Comparison of ENCODE assay signal across 8 cellular contexts in the genomic region with DNA sequence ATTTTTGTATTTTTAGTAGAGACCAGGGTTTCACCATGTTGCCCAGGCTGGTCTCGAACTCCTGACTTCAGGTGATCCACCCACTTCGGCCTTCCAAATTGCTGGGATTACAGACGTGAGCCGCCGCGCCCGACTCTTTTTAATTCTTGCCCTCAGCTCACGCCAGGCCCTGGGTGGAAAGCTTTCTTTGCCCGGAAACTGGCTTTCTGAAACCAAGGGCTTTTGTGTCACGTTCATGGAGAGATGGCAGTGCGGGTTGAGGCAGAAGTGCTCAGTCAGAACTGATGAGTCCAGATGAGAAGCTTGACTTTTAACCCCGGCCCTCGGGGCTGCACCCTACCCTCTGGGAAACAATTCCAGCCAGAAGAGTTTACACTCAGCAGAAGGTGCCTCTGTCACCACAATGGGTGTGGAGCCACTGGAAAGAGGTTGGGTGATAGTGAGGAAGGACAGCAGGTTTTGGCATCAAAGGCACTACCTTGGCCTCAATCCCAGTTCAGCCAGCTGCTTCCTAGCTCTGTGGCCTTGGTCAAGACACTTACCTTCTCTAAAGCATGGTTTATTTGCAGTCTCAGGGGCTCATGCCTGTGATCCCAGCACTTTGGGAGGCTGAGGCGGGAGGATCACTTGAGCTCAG. TPM values are rescaled to one million over a fixed set of nuclear protein-coding genes. Genes with fewer than 3 reads are reported as not detected.
DNase-seq lines count a peak whose midpoint lies in the region; ATAC-seq and TF ChIP-seq lines count a peak whose summit lies in the region.

No MANE protein-coding gene starts in this region.

- 98% methylated on average over 14 of the region's 14 CpGs for WGBS in mesenchymal stem cell
- 94 to 96% methylated on average over 14 of the region's 14 CpGs for WGBS in tibial nerve, 2 donors

- peak overlapping the region in 1 of 2 experiments; percentile 76 for H3K4me3 ChIP-seq in mesenchymal stem cell (ENCODE audit: insufficient read depth in 1 of 2, low read depth in 1 of 2, low read length in 2 of 2)
- H3K4me3 ChIP-seq in tibial nerve = peak overlapping the region in 2 of 4 donors; percentile 39 to 94

- POLR2A ChIA-PET in activated CD4-positive, alpha-beta T cell treated with anti-CD3 and anti-CD28 coated beads, Interleukin-2, amount 10 ng/mL, durations not matched to agents 7 days and 5 days (lab: Charles Lee) = no interaction called here
- POLR2A ChIA-PET in activated naive CD8-positive, alpha-beta T cell treated with anti-CD3 and anti-CD28 coated beads, Interleukin-2, amount 10 ng/mL, durations not matched to agents 7 days and 5 days (lab: Charles Lee) = no interaction called here

- TF ChIP-seq POLR2A in tibial nerve (IDR thresholded peaks at IDR 0.05) = no peak

- H4K8ac ChIP-seq in mesenchymal stem cell (ENCODE audit: low read length) = no peak overlapping the region

- H3K27me3 ChIP-seq in mesenchymal stem cell (ENCODE audit: control insufficient read depth in 1 of 2, insufficient read depth in 1 of 2, low read length in 2 of 2) (no peaks in the 10 kb centered on the region), tibial nerve (no peaks in the 10 kb centered on the region)

- peak overlapping the region; percentile 17 for H2AK5ac ChIP-seq in mesenchymal stem cell (ENCODE audit: low read length, severe bottlenecking)

- peaks cover 4% of the 10 kb centered on the region for H3K9me3 Mint-ChIP-seq in activated CD4-positive, alpha-beta T cell treated with anti-CD3 and anti-CD28 coated beads, Interleukin-2, amount 10 ng/mL, durations not matched to agents 7 days and 5 days
- H3K9me3 Mint-ChIP-seq in activated naive CD8-positive, alpha-beta T cell treated with anti-CD3 and anti-CD28 coated beads, Interleukin-2, amount 10 ng/mL, durations not matched to agents 7 days and 5 days = no peaks in the 10 kb centered on the region

- H3K4me3 Mint-ChIP-seq in activated CD4-positive, alpha-beta T cell treated with anti-CD3 and anti-CD28 coated beads, Interleukin-2, amount 10 ng/mL, durations not matched to agents 7 days and 5 days = peak overlapping the region; percentile 10
- H3K4me3 Mint-ChIP-seq in activated naive CD8-positive, alpha-beta T cell treated with anti-CD3 and anti-CD28 coated beads, Interleukin-2, amount 10 ng/mL, durations not matched to agents 7 days and 5 days = no peak overlapping the region

- DNase-seq in activated CD4-positive, alpha-beta T cell treated with anti-CD3 and anti-CD28 coated beads, Interleukin-2, amount 10 ng/mL, durations not matched to agents 7 days and 5 days = no peak
- no peak for DNase-seq in activated CD4-positive, alpha-beta T cell treated with anti-CD3 and anti-CD28 coated beads, Interleukin-2, amount 50 U/mL, for 1 hour
- no peak for DNase-seq in activated naive CD8-positive, alpha-beta T cell treated with anti-CD3 and anti-CD28 coated beads, Interleukin-2, amount 10 ng/mL, durations not matched to agents 7 days and 5 days
- DNase-seq in mesenchymal stem cell = no peak
- DNase-seq in tibial nerve (ENCODE audit: low spot score in 2 of 2) = no peak
- DNase-seq in NCI-H748 treated with DMSO at 0.1 percent for 48 hours (lab: John Stamatoyannopoulos, UW) = no peak

- peaks cover 2% of the 10 kb centered on the region for H3K79me1 ChIP-seq in mesenchymal stem cell (replicated peaks; ENCODE audit: low read length, poor library complexity, severe bottlenecking)

- H3K4me1 ChIP-seq in mesenchymal stem cell (ENCODE audit: control insufficient read depth, insufficient read depth, low read depth, low read length) (peaks cover 12% of the 10 kb centered on the region), tibial nerve (peaks cover 0 to 44% (median 16%) of the 10 kb centered on the region in 4 donors)

- CTCF ChIA-PET in activated CD4-positive, alpha-beta T cell treated with anti-CD3 and anti-CD28 coated beads, Interleukin-2, amount 10 ng/mL, durations not matched to agents 7 days and 5 days (lab: Charles Lee) = interaction anchor here (2.4 kb wide), 1 partner anchor 9 kb away, joined by 7 read pairs; no protein-coding TSS in a partner anchor

- no peak overlapping the region for H3K18ac ChIP-seq in mesenchymal stem cell (ENCODE audit: low read depth in 1 of 2, low read length in 2 of 2)

- no peak overlapping the region for H3K9ac ChIP-seq in mesenchymal stem cell (ENCODE audit: low read length)

- H2BK5ac ChIP-seq in mesenchymal stem cell (ENCODE audit: low read depth, low read length, poor library complexity, severe bottlenecking) = no peak overlapping the region

- TF ChIP-seq CTCF in tibial nerve (IDR thresholded peaks at IDR 0.05) = no peak

- peaks cover 8 to 10% of the 10 kb centered on the region in 2 experiments for H3K36me3 ChIP-seq in mesenchymal stem cell (ENCODE audit: control insufficient read depth in 1 of 2, insufficient read depth in 2 of 2, low read depth in 1 of 2, low read length in 2 of 2)
- H3K36me3 ChIP-seq in tibial nerve = peaks cover 0 to 7% (median 0%) of the 10 kb centered on the region in 3 donors

- H3K23ac ChIP-seq in mesenchymal stem cell (ENCODE audit: low read length in 2 of 2) = no peak overlapping the region

- H3K9me3 ChIP-seq in mesenchymal stem cell (ENCODE audit: control insufficient read depth, low read length) (no peaks in the 10 kb centered on the region), tibial nerve (no peaks in the 10 kb centered on the region)

- no peak overlapping the region for H2AFZ ChIP-seq in mesenchymal stem cell (ENCODE audit: low read depth, low read length)

- H2BK12ac ChIP-seq in mesenchymal stem cell (ENCODE audit: low read length in 2 of 2) = no peak overlapping the region

- no peak for TF ChIP-seq EP300 in tibial nerve (IDR thresholded peaks at IDR 0.05)

- no peak overlapping the region for H3K4ac ChIP-seq in mesenchymal stem cell (ENCODE audit: low read depth in 1 of 2, low read length in 2 of 2)

- peak overlapping the region; percentile 71 for H3K27ac Mint-ChIP-seq in activated CD4-positive, alpha-beta T cell treated with anti-CD3 and anti-CD28 coated beads, Interleukin-2, amount 10 ng/mL, durations not matched to agents 7 days and 5 days
- H3K27ac Mint-ChIP-seq in activated naive CD8-positive, alpha-beta T cell treated with anti-CD3 and anti-CD28 coated beads, Interleukin-2, amount 10 ng/mL, durations not matched to agents 7 days and 5 days = peak overlapping the region; percentile 54

- H3K4me2 ChIP-seq in mesenchymal stem cell (ENCODE audit: low read length, poor library complexity, severe bottlenecking) = no peak overlapping the region

- H2BK120ac ChIP-seq in mesenchymal stem cell (ENCODE audit: low read depth, low read length) = no peak overlapping the region

- no peak overlapping the region for H2BK15ac ChIP-seq in mesenchymal stem cell (ENCODE audit: low read depth, poor library complexity, severe bottlenecking)

- no peak for ATAC-seq in activated naive CD8-positive, alpha-beta T cell treated with anti-CD3 and anti-CD28 coated beads, Interleukin-2, amount 10 ng/mL, durations not matched to agents 7 days and 5 days (ENCODE audit: low read depth)
- ATAC-seq in HG02610 (IDR thresholded peaks at IDR 0.05; ENCODE audit: unreplicated experiment) (no peak), GM18861 (IDR thresholded peaks at IDR 0.05; ENCODE audit: unreplicated experiment) (no peak)

- H3K27ac ChIP-seq in mesenchymal stem cell (ENCODE audit: low read length, poor library complexity, severe bottlenecking) (no peak overlapping the region), tibial nerve (peak overlapping the region in 3 of 4 donors; percentile 92 to 98 (median 97))

- no peak overlapping the region for H3K14ac ChIP-seq in mesenchymal stem cell (ENCODE audit: low read length in 2 of 2)

- peaks cover 3% of the 10 kb centered on the region for H3K36me3 Mint-ChIP-seq in activated CD4-positive, alpha-beta T cell treated with anti-CD3 and anti-CD28 coated beads, Interleukin-2, amount 10 ng/mL, durations not matched to agents 7 days and 5 days (ENCODE audit: low read depth)
- peaks cover 4% of the 10 kb centered on the region for H3K36me3 Mint-ChIP-seq in activated naive CD8-positive, alpha-beta T cell treated with anti-CD3 and anti-CD28 coated beads, Interleukin-2, amount 10 ng/mL, durations not matched to agents 7 days and 5 days

- no peak overlapping the region for H4K91ac ChIP-seq in mesenchymal stem cell (ENCODE audit: low read length)

- H3K4me1 Mint-ChIP-seq in activated CD4-positive, alpha-beta T cell treated with anti-CD3 and anti-CD28 coated beads, Interleukin-2, amount 10 ng/mL, durations not matched to agents 7 days and 5 days = peaks cover 11% of the 10 kb centered on the region
- H3K4me1 Mint-ChIP-seq in activated naive CD8-positive, alpha-beta T cell treated with anti-CD3 and anti-CD28 coated beads, Interleukin-2, amount 10 ng/mL, durations not matched to agents 7 days and 5 days = peaks cover 4% of the 10 kb centered on the region

- peaks cover 2% of the 10 kb centered on the region for H3K27me3 Mint-ChIP-seq in activated CD4-positive, alpha-beta T cell treated with anti-CD3 and anti-CD28 coated beads, Interleukin-2, amount 10 ng/mL, durations not matched to agents 7 days and 5 days
- no peaks in the 10 kb centered on the region for H3K27me3 Mint-ChIP-seq in activated naive CD8-positive, alpha-beta T cell treated with anti-CD3 and anti-CD28 coated beads, Interleukin-2, amount 10 ng/mL, durations not matched to agents 7 days and 5 days

RNA-seq across cellular contexts. Expression of gene ARFGAP3, which starts 0.9 kb away (rescaled TPM):
- 10 to 100 TPM; 23.9 to 25.5 TPM for total RNA-seq in activated CD4-positive, alpha-beta T cell treated with anti-CD3 and anti-CD28 coated beads, Interleukin-2, amount 10 ng/mL, durations not matched to agents 7 days and 5 days
- 10 to 100 TPM; 34.5 to 38.0 TPM for total RNA-seq in activated naive CD8-positive, alpha-beta T cell treated with anti-CD3 and anti-CD28 coated beads, Interleukin-2, amount 10 ng/mL, durations not matched to agents 7 days and 5 days
- 46.3 TPM for polyA plus RNA-seq in mesenchymal stem cell (2013, experiment 1 of 2)
- 48.0 TPM for polyA plus RNA-seq in mesenchymal stem cell (2013, experiment 2 of 2)
- total RNA-seq in tibial nerve = 10 to 100 TPM; 36.9 to 78.6 (median 52.0) TPM
